In genomic region chr2:107064750-107065149, GRCh38 we compare ENCODE assay signal across 17 cellular contexts.
"Had no signal": no experiment of that assay in that cellular context is flagged by ENCODE, and none has a peak within 500 bp of the region (broad histone marks: within the 10 kb centered on the region; RNA-seq: fewer than 3 reads in every experiment).

No MANE protein-coding gene starts in this region.

- ATAC-seq: activated CD4-positive, alpha-beta T cell treated with anti-CD3 and anti-CD28 coated beads for 36 hours; activated CD8-positive, alpha-beta memory T cell treated with anti-CD3 and anti-CD28 coated beads, Interleukin-2, amount 10 ng/mL, durations not matched to agents 7 days and 5 days; body of pancreas; gastroesophageal sphincter; heart right ventricle; naive thymus-derived CD8-positive, alpha-beta T cell had no signal

- DNase-seq: activated CD4-positive, alpha-beta memory T cell treated with anti-CD3 and anti-CD28 coated beads for 36 hours; activated CD4-positive, alpha-beta T cell treated with anti-CD3 and anti-CD28 coated beads for 36 hours; activated CD8-positive, alpha-beta memory T cell treated with anti-CD3 and anti-CD28 coated beads, Interleukin-2, amount 10 ng/mL, durations not matched to agents 7 days and 5 days; activated naive CD8-positive, alpha-beta T cell treated with anti-CD3 and anti-CD28 coated beads for 36 hours; body of pancreas; central memory CD4-positive, alpha-beta T cell; colonic mucosa; erythroblast; heart right ventricle; mesenchymal stem cell; naive thymus-derived CD8-positive, alpha-beta T cell; stimulated activated CD4-positive, alpha-beta T cell treated with anti-CD3 and anti-CD28 coated beads, Interleukin-12 subunit alpha, Interleukin-12 subunit beta, amount 100 ng/mL, for 4 hours; stimulated activated CD4-positive, alpha-beta T cell treated with anti-CD3 and anti-CD28 coated beads, Interleukin-1b, Interleukin-23, amount 100 ng/mL, for 48 hours; stimulated activated CD8-positive, alpha-beta memory T cell treated with anti-CD3 and anti-CD28 coated beads, Interleukin-4, amount 100 ng/mL, for 48 hours; stimulated activated naive CD4-positive, alpha-beta T cell had no signal

- H3K4me1 ChIP-seq: body of pancreas, colonic mucosa, gastroesophageal sphincter, heart right ventricle, parathyroid adenoma had no signal

- H3K27me3 ChIP-seq: body of pancreas, colonic mucosa, gastroesophageal sphincter, heart right ventricle had no signal

- H2AFZ ChIP-seq: parathyroid adenoma had no signal

- H3K27ac ChIP-seq: body of pancreas, colonic mucosa, gastroesophageal sphincter, heart right ventricle, parathyroid adenoma had no signal

- H3K4me3 ChIP-seq: body of pancreas, colonic mucosa, gastroesophageal sphincter, heart right ventricle had no signal

- H3K9ac ChIP-seq: parathyroid adenoma had no signal

- H3K9me3 ChIP-seq: body of pancreas, colonic mucosa, gastroesophageal sphincter, heart right ventricle had no signal

- H3K36me3 ChIP-seq: colonic mucosa, gastroesophageal sphincter, heart right ventricle had no signal
